26 cellular contexts compared by ENCODE assay signal in the genomic region with DNA sequence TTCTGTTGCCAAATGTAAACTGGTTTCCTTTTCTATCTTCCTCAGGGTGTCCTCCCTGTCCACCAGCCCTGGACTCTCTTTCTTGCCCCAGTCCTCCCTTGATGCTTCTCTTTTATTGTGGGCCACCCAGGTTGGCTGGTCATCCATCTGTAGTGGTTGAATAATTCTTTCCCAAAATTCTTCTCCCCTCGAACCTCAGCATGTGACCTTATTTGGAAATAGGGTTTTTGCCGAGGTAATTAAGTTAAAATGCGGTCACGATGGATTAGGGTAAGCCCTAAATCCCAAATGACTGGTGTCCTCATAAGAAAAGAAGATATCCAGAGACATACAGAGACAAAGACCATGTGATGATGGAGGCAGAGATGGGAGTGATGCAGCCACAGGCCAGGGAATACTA.
"Had no signal": no experiment of that assay in that cellular context is flagged by ENCODE, and none has a peak within 500 bp of the region (broad histone marks: within the 10 kb centered on the region; RNA-seq: fewer than 3 reads in every experiment).

No MANE protein-coding gene starts in this region.

- H3K27me3 Mint-ChIP-seq: dendritic cell treated with granulocyte-macrophage colony-stimulating factor and Interleukin-4, amounts not matched to agents 40 ng/mL and 50 ng/mL, for 4 days; progenitor cell of endocrine pancreas; stimulated activated naive B cell treated with anti-CD40 and anti-IgM and Interleukin-4, amounts not matched to agents 10 μg/mL and 1 μg/mL and 100 μg/mL, for 72 hours had no signal

- H3K4me1 Mint-ChIP-seq: mesothelial cell of epicardium; naive thymus-derived CD4-positive, alpha-beta T cell; neural progenitor cell; stimulated activated naive B cell treated with anti-CD40 and anti-IgM and Interleukin-4, amounts not matched to agents 10 μg/mL and 1 μg/mL and 100 μg/mL, for 72 hours had no signal

- H3K36me3 ChIP-seq: colonic mucosa, esophagus muscularis mucosa, left lung, neural progenitor cell, right lobe of liver, thoracic aorta, transverse colon, upper lobe of right lung, vagina had no signal

- H3K27ac Mint-ChIP-seq: dendritic cell treated with granulocyte-macrophage colony-stimulating factor and Interleukin-4, amounts not matched to agents 40 ng/mL and 50 ng/mL, for 4 days; mesothelial cell of epicardium; naive thymus-derived CD4-positive, alpha-beta T cell; neural progenitor cell; progenitor cell of endocrine pancreas; stimulated activated naive B cell treated with anti-CD40 and anti-IgM and Interleukin-4, amounts not matched to agents 10 μg/mL and 1 μg/mL and 100 μg/mL, for 72 hours; stimulated activated naive CD8-positive, alpha-beta T cell treated with anti-CD3 and anti-CD28 coated beads, Interleukin-15, Interleukin-2, amounts not matched to agents 100 ng/mL and 50 ng/mL, for 24 hours had no signal

- H2AFZ ChIP-seq: neural progenitor cell, parathyroid adenoma had no signal

- H3K27me3 ChIP-seq: colonic mucosa, neural progenitor cell, right lobe of liver, transverse colon, upper lobe of right lung, vagina had no signal

- H3K4me2 ChIP-seq: neural progenitor cell had no signal

- H3K9me3 ChIP-seq: colonic mucosa, right lobe of liver, upper lobe of right lung, vagina had no signal

- H3K36me3 Mint-ChIP-seq: stimulated activated naive B cell treated with anti-CD40 and anti-IgM and Interleukin-4, amounts not matched to agents 10 μg/mL and 1 μg/mL and 100 μg/mL, for 72 hours had no signal

- ATAC-seq: left cardiac atrium; left lung; naive thymus-derived CD4-positive, alpha-beta T cell; right lobe of liver; stimulated activated naive B cell treated with anti-CD40 and anti-IgM and Interleukin-4, amounts not matched to agents 10 μg/mL and 1 μg/mL and 100 μg/mL, for 72 hours; upper lobe of right lung had no signal

- H3K79me2 ChIP-seq: parathyroid adenoma had no signal

- DNase-seq: colonic mucosa; effector CD8-positive, alpha-beta T cell; foreskin melanocyte; head of caudate nucleus; hippocampal formation; left cardiac atrium; left lung; mesenchymal stem cell; naive thymus-derived CD4-positive, alpha-beta T cell; right lobe of liver; small intestine; stimulated activated CD4-positive, alpha-beta T cell treated with anti-CD3 and anti-CD28 coated beads, Interleukin-15, amount 100 ng/mL, for 24 hours; stimulated activated CD4-positive, alpha-beta T cell treated with anti-CD3 and anti-CD28 coated beads, Interleukin-2, amount 100 ng/mL, for 48 hours; stimulated activated naive B cell treated with anti-CD40 and anti-IgM and Interleukin-4, amounts not matched to agents 10 μg/mL and 1 μg/mL and 100 μg/mL, for 72 hours; transverse colon; upper lobe of right lung had no signal

- H3K4me3 Mint-ChIP-seq: dendritic cell treated with granulocyte-macrophage colony-stimulating factor and Interleukin-4, amounts not matched to agents 40 ng/mL and 50 ng/mL, for 4 days; mesothelial cell of epicardium; naive thymus-derived CD4-positive, alpha-beta T cell; nephron; neural progenitor cell; stimulated activated naive B cell treated with anti-CD40 and anti-IgM and Interleukin-4, amounts not matched to agents 10 μg/mL and 1 μg/mL and 100 μg/mL, for 72 hours; stimulated activated naive CD8-positive, alpha-beta T cell treated with anti-CD3 and anti-CD28 coated beads, Interleukin-15, Interleukin-2, amounts not matched to agents 100 ng/mL and 50 ng/mL, for 24 hours had no signal

- H3K4me3 ChIP-seq: colonic mucosa, esophagus muscularis mucosa, left lung, neural progenitor cell, right lobe of liver, thoracic aorta, transverse colon, upper lobe of right lung, vagina had no signal

- H3K27ac ChIP-seq: colonic mucosa, esophagus muscularis mucosa, left lung, neural progenitor cell, parathyroid adenoma, right lobe of liver, thoracic aorta, transverse colon, upper lobe of right lung, vagina had no signal

- H3K9ac ChIP-seq: neural progenitor cell, parathyroid adenoma had no signal

- H3K4me1 ChIP-seq: colonic mucosa, esophagus muscularis mucosa, left lung, neural progenitor cell, parathyroid adenoma, transverse colon, upper lobe of right lung, vagina had no signal
